In the genomic region with DNA sequence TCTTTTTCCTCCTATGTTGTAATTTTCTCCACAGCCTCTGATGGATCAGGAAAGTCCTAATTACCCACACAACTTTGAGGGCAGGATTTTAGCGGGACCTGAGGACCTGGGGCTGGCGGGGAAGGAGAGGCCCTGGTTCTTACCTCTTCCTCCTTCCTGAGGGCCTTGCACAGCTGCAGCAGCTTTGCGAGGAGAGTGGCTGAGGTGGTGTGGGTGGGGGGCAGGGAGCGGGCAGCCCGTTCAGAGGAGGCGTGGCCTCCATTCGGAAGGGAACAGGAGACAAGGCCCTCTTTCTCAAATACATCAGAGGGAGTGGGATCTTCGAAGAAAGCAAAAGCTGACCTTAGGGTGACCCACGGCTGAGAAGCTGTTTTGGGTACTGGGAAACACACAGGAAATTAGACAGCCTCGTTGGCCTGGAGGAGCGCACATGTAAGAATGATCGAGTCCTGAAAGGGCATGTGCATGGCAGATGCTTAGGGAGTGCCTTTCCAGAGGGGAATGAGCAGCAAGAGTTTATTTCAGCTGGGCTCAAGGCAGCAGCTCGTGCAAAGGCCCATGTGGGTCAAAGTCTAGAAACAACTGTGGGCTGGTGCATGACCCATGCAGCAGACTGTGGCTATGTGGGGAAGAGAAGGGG, we compare ENCODE assay signal across 1 cellular context.
TF ChIP-seq lines count a peak whose summit lies in the region.

No MANE protein-coding gene starts in this region.

TF ChIP-seq in GM23338, 12 proteins besides CTCF, POLR2A, EP300 and RAD21 (continued from another document):
- TF ChIP-seq, protein P1, sequence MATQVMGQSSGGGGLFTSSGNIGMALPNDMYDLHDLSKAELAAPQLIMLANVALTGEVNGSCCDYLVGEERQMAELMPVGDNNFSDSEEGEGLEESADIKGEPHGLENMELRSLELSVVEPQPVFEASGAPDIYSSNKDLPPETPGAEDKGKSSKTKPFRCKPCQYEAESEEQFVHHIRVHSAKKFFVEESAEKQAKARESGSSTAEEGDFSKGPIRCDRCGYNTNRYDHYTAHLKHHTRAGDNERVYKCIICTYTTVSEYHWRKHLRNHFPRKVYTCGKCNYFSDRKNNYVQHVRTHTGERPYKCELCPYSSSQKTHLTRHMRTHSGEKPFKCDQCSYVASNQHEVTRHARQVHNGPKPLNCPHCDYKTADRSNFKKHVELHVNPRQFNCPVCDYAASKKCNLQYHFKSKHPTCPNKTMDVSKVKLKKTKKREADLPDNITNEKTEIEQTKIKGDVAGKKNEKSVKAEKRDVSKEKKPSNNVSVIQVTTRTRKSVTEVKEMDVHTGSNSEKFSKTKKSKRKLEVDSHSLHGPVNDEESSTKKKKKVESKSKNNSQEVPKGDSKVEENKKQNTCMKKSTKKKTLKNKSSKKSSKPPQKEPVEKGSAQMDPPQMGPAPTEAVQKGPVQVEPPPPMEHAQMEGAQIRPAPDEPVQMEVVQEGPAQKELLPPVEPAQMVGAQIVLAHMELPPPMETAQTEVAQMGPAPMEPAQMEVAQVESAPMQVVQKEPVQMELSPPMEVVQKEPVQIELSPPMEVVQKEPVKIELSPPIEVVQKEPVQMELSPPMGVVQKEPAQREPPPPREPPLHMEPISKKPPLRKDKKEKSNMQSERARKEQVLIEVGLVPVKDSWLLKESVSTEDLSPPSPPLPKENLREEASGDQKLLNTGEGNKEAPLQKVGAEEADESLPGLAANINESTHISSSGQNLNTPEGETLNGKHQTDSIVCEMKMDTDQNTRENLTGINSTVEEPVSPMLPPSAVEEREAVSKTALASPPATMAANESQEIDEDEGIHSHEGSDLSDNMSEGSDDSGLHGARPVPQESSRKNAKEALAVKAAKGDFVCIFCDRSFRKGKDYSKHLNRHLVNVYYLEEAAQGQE (IDR thresholded peaks at IDR 0.05; ENCODE audit: unreplicated experiment): no peak
- no peak for TF ChIP-seq EZH2phosphoT487 (IDR thresholded peaks at IDR 0.05; ENCODE audit: unreplicated experiment)
- no peak for TF ChIP-seq ZNF331 (CRISPR knock-in tag; IDR thresholded peaks at IDR 0.05; ENCODE audit: low read depth)
- TF ChIP-seq STAT1 (IDR thresholded peaks at IDR 0.05; ENCODE audit: unreplicated experiment): no peak
- TF ChIP-seq EZH2 (IDR thresholded peaks at IDR 0.05; ENCODE audit: low read depth, unreplicated experiment): no peak
- no peak for TF ChIP-seq NANOG (IDR thresholded peaks at IDR 0.05; ENCODE audit: borderline replicate concordance)
- no peak for TF ChIP-seq POLR2AphosphoS5 (IDR thresholded peaks at IDR 0.05; ENCODE audit: low read depth)
- TF ChIP-seq, protein P2, sequence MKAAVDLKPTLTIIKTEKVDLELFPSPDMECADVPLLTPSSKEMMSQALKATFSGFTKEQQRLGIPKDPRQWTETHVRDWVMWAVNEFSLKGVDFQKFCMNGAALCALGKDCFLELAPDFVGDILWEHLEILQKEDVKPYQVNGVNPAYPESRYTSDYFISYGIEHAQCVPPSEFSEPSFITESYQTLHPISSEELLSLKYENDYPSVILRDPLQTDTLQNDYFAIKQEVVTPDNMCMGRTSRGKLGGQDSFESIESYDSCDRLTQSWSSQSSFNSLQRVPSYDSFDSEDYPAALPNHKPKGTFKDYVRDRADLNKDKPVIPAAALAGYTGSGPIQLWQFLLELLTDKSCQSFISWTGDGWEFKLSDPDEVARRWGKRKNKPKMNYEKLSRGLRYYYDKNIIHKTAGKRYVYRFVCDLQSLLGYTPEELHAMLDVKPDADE (IDR thresholded peaks at IDR 0.05): no peak
- no peak for TF ChIP-seq CREB1 (CRISPR knock-in tag; IDR thresholded peaks at IDR 0.05; ENCODE audit: low read depth)
